8 cellular contexts compared by ENCODE assay signal in genomic region chr19:14206737-14207725, GRCh38. TPM values are rescaled to one million over a fixed set of nuclear protein-coding genes. Genes with fewer than 3 reads are reported as not detected.
DNase-seq lines count a peak whose midpoint lies in the region; ATAC-seq and TF ChIP-seq lines count a peak whose summit lies in the region.
"Not testable (repeated sequence)": the region's sequence is repeated elsewhere in the genome, so short reads cannot be mapped to it uniquely, and the experiment has no call there.

No MANE protein-coding gene starts in this region.

- peaks cover 57% of the 10 kb centered on the region for H3K27me3 Mint-ChIP-seq in activated T-helper 2 cell treated with anti-CD3 and anti-CD28 coated beads, Interferon-gamma antibody, Interleukin-2, Interleukin-4, amounts not matched to agents 10 μg/mL and 5 μg/mL and 100 μg/mL, durations not matched to agents 14 hours and 24 hours and 36 hours (ENCODE audit: low read depth)

- H3K27ac Mint-ChIP-seq in activated T-helper 2 cell treated with anti-CD3 and anti-CD28 coated beads, Interferon-gamma antibody, Interleukin-2, Interleukin-4, amounts not matched to agents 10 μg/mL and 5 μg/mL and 100 μg/mL, durations not matched to agents 14 hours and 24 hours and 36 hours = peak overlapping the region; percentile 57

- not testable (repeated sequence) for H3K9me3 Mint-ChIP-seq in activated T-helper 2 cell treated with anti-CD3 and anti-CD28 coated beads, Interferon-gamma antibody, Interleukin-2, Interleukin-4, amounts not matched to agents 10 μg/mL and 5 μg/mL and 100 μg/mL, durations not matched to agents 14 hours and 24 hours and 36 hours

- not testable (repeated sequence) for H3K9me2 ChIP-seq in SK-N-SH

- peak overlapping the region; percentile 79 for H3K4me2 ChIP-seq in SK-N-SH

- H3K4me1 ChIP-seq in SK-N-SH (ENCODE audit: control insufficient read depth in 1 of 2, insufficient read depth in 2 of 2, low read depth in 1 of 2, low read length in 1 of 2) = peaks cover 0 to 12% of the 10 kb centered on the region in 2 experiments; a peak in 1 of 4 replicates
- not testable (repeated sequence) for H3K4me1 ChIP-seq in lower lobe of right lung

- not testable (repeated sequence) for H3F3A ChIP-seq in SK-N-SH (replicated peaks; ENCODE audit: insufficient read depth)

- not testable (repeated sequence) for H3K9me3 ChIP-seq in SK-N-SH, lower lobe of right lung

- DNase-seq in 8988T = peak; percentile 68
- peak; percentile 74 for DNase-seq in GM13976 (ENCODE audit: low spot score)
- peak; percentile 86 for DNase-seq in NCI-H1417 treated with DMSO at 0.1 percent for 48 hours (lab: John Stamatoyannopoulos, UW)
- DNase-seq in SK-N-SH = peak; percentile 89
- peak; percentile 73 for DNase-seq in activated T-helper 2 cell treated with anti-CD3 and anti-CD28 coated beads, Interferon-gamma antibody, Interleukin-2, Interleukin-4, amounts not matched to agents 10 μg/mL and 5 μg/mL and 100 μg/mL, durations not matched to agents 14 hours and 24 hours and 36 hours (ENCODE audit: low spot score)
- DNase-seq in epithelial cell of esophagus (ENCODE audit: low read depth) = peak; percentile 98
- DNase-seq in lower lobe of right lung = peak; percentile 91
- DNase-seq in stimulated activated CD4-positive, alpha-beta T cell treated with anti-CD3 and anti-CD28 coated beads, Interleukin-15, amount 100 ng/mL, for 24 hours = peak; percentile 89

- intact Hi-C loops in activated T-helper 2 cell treated with anti-CD3 and anti-CD28 coated beads, Interferon-gamma antibody, Interleukin-2, Interleukin-4, amounts not matched to agents 10 μg/mL and 5 μg/mL and 100 μg/mL, durations not matched to agents 14 hours and 24 hours and 36 hours (cut with micrococcal nuclease) = loop anchor here (10.0 kb wide), 2 partner anchors 78 to 278 kb away; no protein-coding TSS in a partner anchor
- intact Hi-C loops in lower lobe of right lung (cut with DNase I) = not testable (repeated sequence)

- H3K36me3 Mint-ChIP-seq in activated T-helper 2 cell treated with anti-CD3 and anti-CD28 coated beads, Interferon-gamma antibody, Interleukin-2, Interleukin-4, amounts not matched to agents 10 μg/mL and 5 μg/mL and 100 μg/mL, durations not matched to agents 14 hours and 24 hours and 36 hours (ENCODE audit: low read depth) = not testable (repeated sequence)

- H3K27ac ChIP-seq in SK-N-SH (ENCODE audit: low read depth in 2 of 2, low read length in 1 of 2) (peak overlapping the region; percentile 75 to 91), lower lobe of right lung (peak overlapping the region; percentile 51)

- H3K36me3 ChIP-seq in SK-N-SH (replicated peaks in 1 of 2; ENCODE audit: control insufficient read depth in 1 of 2, insufficient read depth in 2 of 2, low read length in 1 of 2); lower lobe of right lung: not testable (repeated sequence)

- H3K4me1 Mint-ChIP-seq in activated T-helper 2 cell treated with anti-CD3 and anti-CD28 coated beads, Interferon-gamma antibody, Interleukin-2, Interleukin-4, amounts not matched to agents 10 μg/mL and 5 μg/mL and 100 μg/mL, durations not matched to agents 14 hours and 24 hours and 36 hours (ENCODE audit: low read depth) = peaks cover 16% of the 10 kb centered on the region

- CTCF ChIA-PET in SK-N-SH (lab: Yijun Ruan, JAX) = interaction anchor here (1.9 kb wide), 1 partner anchor 141 kb away, joined by 4 read pairs; no protein-coding TSS in a partner anchor

- TF ChIP-seq CTCF in GM13976 (IDR thresholded peaks at IDR 0.05; ENCODE audit: borderline replicate concordance, control extremely low read depth, extremely low read depth, insufficient read depth, missing control alignments); SK-N-SH (IDR thresholded peaks at IDR 0.05); epithelial cell of esophagus (IDR thresholded peaks at IDR 0.05; ENCODE audit: insufficient read depth, low read depth, low read length, missing control alignments); lower lobe of right lung (IDR thresholded peaks at IDR 0.05): not testable (repeated sequence)

- peak overlapping the region; percentile 85 for H3K4me3 Mint-ChIP-seq in activated T-helper 2 cell treated with anti-CD3 and anti-CD28 coated beads, Interferon-gamma antibody, Interleukin-2, Interleukin-4, amounts not matched to agents 10 μg/mL and 5 μg/mL and 100 μg/mL, durations not matched to agents 14 hours and 24 hours and 36 hours (ENCODE audit: low read depth)

- 0 out of 4 replicates have a peak, but pooled peaks of 1 of the 2 experiments have one; percentile 19 for TF ChIP-seq EP300 in SK-N-SH (IDR thresholded peaks at IDR 0.05; ENCODE audit: borderline replicate concordance in 1 of 2, low read depth in 1 of 2, low read length in 1 of 2)

- H3K27me3 ChIP-seq in SK-N-SH (ENCODE audit: insufficient read depth); lower lobe of right lung (ENCODE audit: low read depth): not testable (repeated sequence)

- in situ Hi-C loops in GM13976 (cut with MboI; ENCODE audit: low sequenced_read_pairs, unreplicated experiment) = not testable (repeated sequence)

- under 1% methylated on average over 53 of the region's 89 CpGs for WGBS in SK-N-SH (ENCODE audit: low lambda C conversion rate)

- H4K20me1 ChIP-seq in SK-N-SH (ENCODE audit: insufficient read depth) = not testable (repeated sequence)

- POLR2A ChIA-PET in SK-N-SH (lab: Yijun Ruan, JAX) = interaction anchor here (0.6 kb wide), 1 partner anchor 61 kb away, joined by 3 read pairs; no protein-coding TSS in a partner anchor

- H3K9ac ChIP-seq in SK-N-SH = peak overlapping the region; percentile 72

- peak; percentile 89 to 91 for ATAC-seq in lower lobe of right lung

- 0 out of 2 replicates have a peak, but pooled peaks have one; percentile 5 for TF ChIP-seq RAD21 in SK-N-SH (IDR thresholded peaks at IDR 0.05; ENCODE audit: low read length)

- not testable (repeated sequence) for H3K79me2 ChIP-seq in SK-N-SH (ENCODE audit: insufficient read depth)

- H3K4me3 ChIP-seq in SK-N-SH (ENCODE audit: low read depth in 2 of 2, low read length in 1 of 2) = peak overlapping the region; percentile 61 to 62
- H3K4me3 ChIP-seq in epithelial cell of esophagus (ENCODE audit: low read length) = peak overlapping the region; percentile 50
- H3K4me3 ChIP-seq in lower lobe of right lung = peak overlapping the region; percentile 54

- H2AFZ ChIP-seq in SK-N-SH (ENCODE audit: low read depth) = peak overlapping the region; percentile 94

TF ChIP-seq in SK-N-SH, 30 proteins besides CTCF, POLR2A, EP300 and RAD21:
- TF ChIP-seq JUND (IDR thresholded peaks at IDR 0.05) (peak; percentile 81; the same call in 1 of the 2 replicates), FOXJ3 (CRISPR knock-in tag; IDR thresholded peaks at IDR 0.05) (0 out of 2 replicates have a peak, but pooled peaks have one; percentile 43), FOXM1 (IDR thresholded peaks at IDR 0.05; ENCODE audit: low read depth) (peak; percentile 31; the same call in 1 of the 2 replicates), YY1 (IDR thresholded peaks at IDR 0.05; ENCODE audit: low read depth) (0 out of 2 replicates have a peak, but pooled peaks have one; percentile 55), CHD2 (IDR thresholded peaks at IDR 0.05; ENCODE audit: low read length, partially characterized antibody) (peak; percentile 86), MAX (IDR thresholded peaks at IDR 0.05; ENCODE audit: low read depth) (peak; percentile 75), TAF1 (IDR thresholded peaks at IDR 0.05; ENCODE audit: borderline replicate concordance, low read depth, low read length) (peak; percentile 22; the same call in 1 of the 2 replicates), RFX5 (IDR thresholded peaks at IDR 0.05; ENCODE audit: low read length) (peak; percentile 56), TEAD4 (IDR thresholded peaks at IDR 0.05; ENCODE audit: borderline replicate concordance, insufficient read depth) (0 out of 2 replicates have a peak, but pooled peaks have one; percentile 16)

RNA-seq across cellular contexts. Expression of gene ADGRL1, which starts 1.1 kb away (rescaled TPM):
- 13.4 TPM in 2 replicates for polyA plus RNA-seq in SK-N-SH (2012; rRNA removed)
- polyA plus RNA-seq in SK-N-SH (2012; cell fraction: cytosol; rRNA removed) = 4.6 and 7.8 TPM in 2 replicates
- polyA plus RNA-seq in SK-N-SH (2012; cell fraction: nucleus; rRNA removed) = 30.2 and 34.8 TPM in 2 replicates
- total RNA-seq in activated T-helper 2 cell treated with anti-CD3 and anti-CD28 coated beads, Interferon-gamma antibody, Interleukin-2, Interleukin-4, amounts not matched to agents 10 μg/mL and 5 μg/mL and 100 μg/mL, durations not matched to agents 14 hours and 24 hours and 36 hours = 10.7 and 11.3 TPM in 2 replicates
- total RNA-seq in lower lobe of right lung = 28.7 TPM

Comparison
In these comparisons a context has a peak if more than half of its experiments do, and no peak if none do; other contexts are left out.
1. Peak in every context shown above with its lines: DNase-seq, ATAC-seq, H3K4me3 ChIP-seq and H3K27ac ChIP-seq.